ENCODE assay signal across 8 cellular contexts in genomic region chr19:2840794-2841790, GRCh38. TPM values are rescaled to one million over a fixed set of nuclear protein-coding genes. Genes with fewer than 3 reads are reported as not detected.
DNase-seq lines count a peak whose midpoint lies in the region; ATAC-seq and TF ChIP-seq lines count a peak whose summit lies in the region.

ZNF555 (plus strand) TSS chr19:2841475; CDS start chr19:2841573, 98 bp downstream.

- POLR2A ChIA-PET in OCI-LY7 (lab: Charles Lee) = interaction anchor here (0.6 to 1.5 kb wide), 3 partner anchors 58 to 686 kb away, joined by 3 to 5 read pairs (median 3); partner anchors contain the start of genes SGTA and ZNF57

- peak within 1 kb of the TSS; percentile 94 for H3K4me2 ChIP-seq in OCI-LY7 (ENCODE audit: low read length)

- no peaks in the 10 kb centered on the region for H3K9me3 ChIP-seq in OCI-LY7 (ENCODE audit: low read length)

- intact Hi-C loops in OCI-LY7 (cut with micrococcal nuclease; ENCODE audit: unreplicated experiment) = loop anchor here (2.0 kb wide), 2 partner anchors 22 to 58 kb away; partner anchors contain the start of genes SGTA and ZNF554

- H3K79me2 ChIP-seq in OCI-LY7 (ENCODE audit: insufficient read depth, low read depth, low read length) = no peaks in the 10 kb centered on the region

- no peaks in the 10 kb centered on the region for H4K20me1 ChIP-seq in OCI-LY7 (ENCODE audit: insufficient read depth, low read length)

- H3K4me1 ChIP-seq in OCI-LY7 (ENCODE audit: insufficient read depth, low read length, poor library complexity, severe bottlenecking) = peaks cover 23% of the 10 kb centered on the region

- peak within 1 kb of the TSS; percentile 95 for H2AFZ ChIP-seq in OCI-LY7 (ENCODE audit: low read length)

- peak; percentile 95 for ATAC-seq in GM21381 (IDR thresholded peaks at IDR 0.05; ENCODE audit: unreplicated experiment)

- H3K27ac ChIP-seq in OCI-LY7 (ENCODE audit: low read depth, low read length, poor library complexity, severe bottlenecking) = peak within 1 kb of the TSS; percentile 78

- peak; percentile 61 for TF ChIP-seq CTCF in OCI-LY7 (conservative IDR thresholded peaks at IDR 0.05; ENCODE audit: low read length)
- peak; percentile 43 for TF ChIP-seq CTCF in epithelial cell of esophagus (IDR thresholded peaks at IDR 0.05; ENCODE audit: insufficient read depth, low read depth, low read length, missing control alignments)

- BruUV-seq in OCI-LY7 (replicated peaks; lab: Mats Ljungman, UMichigan) = no TSS peak

- H3K9me2 ChIP-seq in OCI-LY7 (ENCODE audit: insufficient read depth, low read length) = no peaks in the 10 kb centered on the region

- H3K4me3 ChIP-seq in OCI-LY7 (ENCODE audit: low read depth, low read length, poor library complexity, severe bottlenecking) (peak within 1 kb of the TSS; percentile 73), epithelial cell of esophagus (ENCODE audit: low read length) (peak within 1 kb of the TSS; percentile 75)

- DNase-seq in D341Med (ENCODE audit: low spot score) = peak; percentile 97
- DNase-seq in HUDEP-2 (lab: John Stamatoyannopoulos, UW; ENCODE audit: unreplicated experiment in 76 of 76) = peak in 67 of 76 experiments; percentile 4 to 99 (median 94)
- peak; percentile 100 for DNase-seq in OCI-LY7 (ENCODE audit: low spot score)
- peak; percentile 98 for DNase-seq in activated T-cell treated with anti-CD3 and anti-CD28 coated beads for 4 hours
- peak; percentile 100 for DNase-seq in epithelial cell of esophagus (ENCODE audit: low read depth)
- DNase-seq in middle frontal gyrus (ENCODE audit: extremely low spot score, low spot score) = peak; percentile 98
- DNase-seq in stimulated activated CD8-positive, alpha-beta memory T cell treated with anti-CD3 and anti-CD28 coated beads, Interleukin-2, amount 100 ng/mL, for 1 hour (ENCODE audit: low read depth in 2 of 2) = peak; percentile 97 to 98

- CTCF ChIA-PET in OCI-LY7 (lab: Charles Lee; ENCODE audit: unreplicated experiment) = no interaction called here

- no peaks in the 10 kb centered on the region; the same call in 1 of the 2 replicates for H3K36me3 ChIP-seq in OCI-LY7 (ENCODE audit: insufficient read depth, low read length)

RNA-seq across cellular contexts. Expression of gene ZNF555, which starts in this region (rescaled TPM):
- 2.4 and 2.8 TPM in 2 replicates for total RNA-seq in OCI-LY7 (2014; rRNA removed; shearing (Covaris generic))
- 5.1 and 6.9 TPM in 2 replicates for total RNA-seq in OCI-LY7 (2022)

Comparison
In these comparisons a context has a peak if more than half of its experiments do, and no peak if none do; other contexts are left out.
1. Peak in every context shown above with its lines: DNase-seq, ATAC-seq, H3K4me3 ChIP-seq and H3K27ac ChIP-seq.